In genomic region chr19:19305696-19306095, GRCh38 we compare ENCODE assay signal across 27 cellular contexts. TPM values are rescaled to one million over a fixed set of nuclear protein-coding genes. Genes with fewer than 3 reads are reported as not detected.
"Had no signal": no experiment of that assay in that cellular context is flagged by ENCODE, and none has a peak within 500 bp of the region (broad histone marks: within the 10 kb centered on the region; RNA-seq: fewer than 3 reads in every experiment).

No MANE protein-coding gene starts in this region.

- H3K9me3 ChIP-seq: lower lobe of right lung, neutrophil, right lobe of liver, suprapubic skin, thyroid gland had no signal

- H3K36me3 Mint-ChIP-seq: natural killer cell had no signal

- H3K4me1 Mint-ChIP-seq: immature natural killer cell; natural killer cell; stimulated activated naive CD8-positive, alpha-beta T cell treated with anti-CD3 and anti-CD28 coated beads, Interleukin-15, amount 100 ng/mL, for 72 hours had no signal

- H3K4me3 Mint-ChIP-seq: effector memory CD8-positive, alpha-beta T cell; immature natural killer cell; natural killer cell; stimulated activated naive CD8-positive, alpha-beta T cell treated with anti-CD3 and anti-CD28 coated beads, Interleukin-15, amount 100 ng/mL, for 72 hours had no signal

- H3K27ac ChIP-seq: coronary artery, lower lobe of right lung, neutrophil, right lobe of liver, suprapubic skin, thyroid gland had no signal

- H3K4me1 ChIP-seq: lower lobe of right lung, right lobe of liver, suprapubic skin, thyroid gland had no signal

- H3K27ac Mint-ChIP-seq: effector memory CD8-positive, alpha-beta T cell; immature natural killer cell; natural killer cell had no signal

- DNase-seq: dermis blood vessel endothelial cell; effector memory CD8-positive, alpha-beta T cell; erythroblast; immature natural killer cell; islet precursor cell; kidney glomerular epithelial cell; left colon; left ventricle myocardium superior; lower lobe of right lung; natural killer cell; retina; right lobe of liver; small intestine; stimulated activated CD4-positive, alpha-beta T cell treated with anti-CD3 and anti-CD28 coated beads, Interleukin-15, amount 100 ng/mL, for 24 hours; stimulated activated CD4-positive, alpha-beta T cell treated with anti-CD3 and anti-CD28 coated beads, Interleukin-2, amount 100 ng/mL, for 48 hours; stimulated activated naive CD4-positive, alpha-beta T cell; stimulated activated naive CD8-positive, alpha-beta T cell treated with anti-CD3 and anti-CD28 coated beads, Interleukin-15, amount 100 ng/mL, for 72 hours; thyroid gland; trophoblast cell had no signal

- H3K27me3 ChIP-seq: neutrophil, right lobe of liver, suprapubic skin, thyroid gland had no signal

- H3K4me3 ChIP-seq: coronary artery, lower lobe of right lung, right lobe of liver, suprapubic skin, thyroid gland had no signal

- H3K9me3 Mint-ChIP-seq: effector memory CD8-positive, alpha-beta T cell; immature natural killer cell; natural killer cell; stimulated activated naive CD8-positive, alpha-beta T cell treated with anti-CD3 and anti-CD28 coated beads, Interleukin-15, amount 100 ng/mL, for 72 hours had no signal

- H3K27me3 Mint-ChIP-seq: effector memory CD8-positive, alpha-beta T cell; stimulated activated naive CD8-positive, alpha-beta T cell treated with anti-CD3 and anti-CD28 coated beads, Interleukin-15, amount 100 ng/mL, for 72 hours had no signal

- ATAC-seq: effector memory CD8-positive, alpha-beta T cell; left colon; natural killer cell; stimulated activated naive CD8-positive, alpha-beta T cell treated with anti-CD3 and anti-CD28 coated beads, Interleukin-15, amount 100 ng/mL, for 72 hours had no signal

- FAIRE-seq: endometrium, frontal cortex, small intestine had no signal

RNA-seq across cellular contexts. Expression of gene TM6SF2, which starts 32.6 kb away (rescaled TPM):
- total RNA-seq: dermis blood vessel endothelial cell, mononuclear cell, natural killer cell, pulmonary artery endothelial cell, thyroid gland had no signal
- polyA plus RNA-seq: immature natural killer cell, neural cell had no signal
